Comparison of ENCODE assay signal across 8 cellular contexts in the genomic region with DNA sequence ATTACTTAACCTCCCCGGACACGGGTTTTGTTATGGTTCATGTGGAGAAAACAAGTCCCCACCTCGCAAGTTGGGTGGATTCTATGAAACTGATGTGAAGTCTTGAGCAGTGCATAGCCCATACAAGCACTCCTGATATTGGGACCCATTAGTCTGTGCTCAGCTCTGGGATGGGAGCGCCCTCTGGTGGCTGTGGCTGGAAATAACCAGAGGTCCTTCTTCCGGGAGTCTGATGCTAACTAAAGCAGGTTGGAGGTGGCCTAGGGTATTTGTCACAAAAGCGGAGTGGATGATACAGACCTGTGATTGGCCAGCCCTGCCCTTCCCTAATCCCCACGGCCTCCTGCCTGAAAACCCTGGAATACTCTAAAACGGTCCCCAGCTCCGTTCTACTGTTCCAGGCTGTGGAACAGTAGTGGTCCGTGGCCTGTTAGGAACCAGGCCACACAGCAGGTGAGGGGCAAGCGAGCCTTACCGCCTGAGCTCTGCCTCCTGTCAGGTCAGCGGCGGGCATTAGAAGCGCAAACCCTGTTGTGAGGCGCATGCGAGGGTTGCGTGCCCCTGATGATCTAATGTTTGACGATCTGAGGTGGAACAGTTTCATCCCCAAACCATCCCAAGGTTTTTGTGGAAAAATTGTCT. TPM values are rescaled to one million over a fixed set of nuclear protein-coding genes. Genes with fewer than 3 reads are reported as not detected.
DNase-seq lines count a peak whose midpoint lies in the region; ATAC-seq, FAIRE-seq and TF ChIP-seq lines count a peak whose summit lies in the region.

No MANE protein-coding gene starts in this region.

- no peaks in the 10 kb centered on the region for H3K79me2 ChIP-seq in endothelial cell of umbilical vein (ENCODE audit: control insufficient read depth, insufficient read depth, low read length)

- dilution Hi-C loops in endothelial cell of umbilical vein (cut with MboI; ENCODE audit: extremely low pct_ligation_motif_present, low sequenced_read_pairs) = no loop called here

- peaks cover 32% of the 10 kb centered on the region for H3K4me1 ChIP-seq in endothelial cell of umbilical vein (ENCODE audit: control insufficient read depth, extremely low read depth, insufficient read depth, low read length)

- FAIRE-seq in endothelial cell of umbilical vein (lab: Jason Lieb, UNC) = peak; percentile 97

- no peaks in the 10 kb centered on the region for H3K9me3 ChIP-seq in endothelial cell of umbilical vein (replicated peaks; ENCODE audit: control insufficient read depth, insufficient read depth, low read length)

- H3K27me3 ChIP-seq in HL-60 (ENCODE audit: insufficient read depth, poor library complexity, severe bottlenecking) (no peaks in the 10 kb centered on the region), endothelial cell of umbilical vein (ENCODE audit: control insufficient read depth in 2 of 2, insufficient read depth in 2 of 2, low read length in 2 of 2) (no peaks in the 10 kb centered on the region)

- no peaks in the 10 kb centered on the region for H3K9me1 ChIP-seq in endothelial cell of umbilical vein (replicated peaks; ENCODE audit: control insufficient read depth, extremely low read depth, insufficient read depth, low read length)

- POLR2A ChIA-PET in endothelial cell of umbilical vein (lab: Charles Lee) = no interaction called here

- peak; percentile 94 for TF ChIP-seq CTCF in HL-60 (IDR thresholded peaks at IDR 0.05; ENCODE audit: insufficient read depth, low read length)
- TF ChIP-seq CTCF in endothelial cell of umbilical vein (IDR thresholded peaks at IDR 0.05; ENCODE audit: extremely low read depth in 1 of 2, insufficient read depth in 1 of 2, low read depth in 1 of 2, low read length in 2 of 2) = peak; percentile 89 to 96

- H3K27ac Mint-ChIP-seq in activated CD8-positive, alpha-beta memory T cell treated with anti-CD3 and anti-CD28 coated beads, Interleukin-2, amount 10 ng/mL, durations not matched to agents 7 days and 5 days = peak overlapping the region; percentile 21

- no peak overlapping the region for H3K4me2 ChIP-seq in endothelial cell of umbilical vein (ENCODE audit: insufficient read depth, low read length)

- H3K4me3 ChIP-seq in HL-60 (replicated peaks; ENCODE audit: insufficient read depth, low read length) (no peak overlapping the region), endothelial cell of umbilical vein (replicated peaks in 1 of 3; ENCODE audit: insufficient read depth in 1 of 3, low read depth in 1 of 3, low read length in 3 of 3) (no peak overlapping the region)

- H2AFZ ChIP-seq in endothelial cell of umbilical vein (ENCODE audit: low read depth, low read length) = no peak overlapping the region

- peaks cover 12 to 20% of the 10 kb centered on the region in 2 experiments for H3K36me3 ChIP-seq in endothelial cell of umbilical vein (ENCODE audit: control insufficient read depth in 2 of 2, extremely low read depth in 1 of 2, insufficient read depth in 2 of 2, low read length in 2 of 2)

- H3K36me3 Mint-ChIP-seq in activated CD8-positive, alpha-beta memory T cell treated with anti-CD3 and anti-CD28 coated beads, Interleukin-2, amount 10 ng/mL, durations not matched to agents 7 days and 5 days = peaks cover 5% of the 10 kb centered on the region

- H3K4me3 Mint-ChIP-seq in activated CD8-positive, alpha-beta memory T cell treated with anti-CD3 and anti-CD28 coated beads, Interleukin-2, amount 10 ng/mL, durations not matched to agents 7 days and 5 days = no peak overlapping the region

- ATAC-seq in GM19438 (IDR thresholded peaks at IDR 0.05; ENCODE audit: low read depth, unreplicated experiment) = peak; percentile 84
- peak; percentile 87 for ATAC-seq in activated CD8-positive, alpha-beta memory T cell treated with anti-CD3 and anti-CD28 coated beads, Interleukin-2, amount 10 ng/mL, durations not matched to agents 7 days and 5 days

- peak; percentile 76 for DNase-seq in COLO668 (lab: John Stamatoyannopoulos, UW; ENCODE audit: unreplicated experiment)
- peak; percentile 58 to 90 for DNase-seq in HL-60 (ENCODE audit: low read depth in 1 of 2, low spot score in 1 of 2)
- peak; percentile 71 for DNase-seq in NOMO-1 treated with DMSO at 0.1 percent for 48 hours (lab: John Stamatoyannopoulos, UW; ENCODE audit: unreplicated experiment)
- peak; percentile 94 for DNase-seq in activated CD8-positive, alpha-beta memory T cell treated with anti-CD3 and anti-CD28 coated beads, Interleukin-2, amount 10 ng/mL, durations not matched to agents 7 days and 5 days
- DNase-seq in endothelial cell of umbilical vein (ENCODE audit: low read depth, low spot score) = peak; percentile 88
- DNase-seq in middle frontal gyrus (ENCODE audit: extremely low spot score, low spot score) = peak; percentile 84
- DNase-seq in stimulated activated CD8-positive, alpha-beta memory T cell treated with anti-CD3 and anti-CD28 coated beads, Interleukin-7, amount 100 ng/mL, for 24 hours (ENCODE audit: low read depth) = peak; percentile 90

- H3K4me1 Mint-ChIP-seq in activated CD8-positive, alpha-beta memory T cell treated with anti-CD3 and anti-CD28 coated beads, Interleukin-2, amount 10 ng/mL, durations not matched to agents 7 days and 5 days = peaks cover 38% of the 10 kb centered on the region

- no peak overlapping the region for H3K9ac ChIP-seq in endothelial cell of umbilical vein (replicated peaks; ENCODE audit: extremely low read depth, insufficient read depth, low read length)

- H3K27ac ChIP-seq in HL-60 (replicated peaks) (no peak overlapping the region), endothelial cell of umbilical vein (ENCODE audit: insufficient read depth, low read depth, low read length) (no peak overlapping the region)

- no TSS peak for BruUV-seq in endothelial cell of umbilical vein (replicated peaks; lab: Mats Ljungman, UMichigan)

- H3K9me3 Mint-ChIP-seq in activated CD8-positive, alpha-beta memory T cell treated with anti-CD3 and anti-CD28 coated beads, Interleukin-2, amount 10 ng/mL, durations not matched to agents 7 days and 5 days (ENCODE audit: low read depth) = no peaks in the 10 kb centered on the region

- CTCF ChIA-PET in activated CD8-positive, alpha-beta memory T cell treated with anti-CD3 and anti-CD28 coated beads, Interleukin-2, amount 10 ng/mL, durations not matched to agents 7 days and 5 days (lab: Charles Lee) = interaction anchor here (0.6 to 19.5 kb wide), 17 partner anchors 10 to 610 kb away, joined by 3 to 954 read pairs (median 8); partner anchors contain the start of genes ENDOU, RAPGEF3 and RPAP3
- CTCF ChIA-PET in endothelial cell of umbilical vein (lab: Charles Lee) = interaction anchor here (0.6 to 10.4 kb wide), 19 partner anchors 9 to 128 kb away, joined by 3 to 244 read pairs (median 5); partner anchors contain the start of gene RAPGEF3

- H4K20me1 ChIP-seq in endothelial cell of umbilical vein (replicated peaks; ENCODE audit: control insufficient read depth, extremely low read depth, insufficient read depth, low read length) = no peaks in the 10 kb centered on the region

- intact Hi-C loops in endothelial cell of umbilical vein (cut with micrococcal nuclease) = loop anchor here (1.0 kb wide), 4 partner anchors 37 to 128 kb away; no protein-coding TSS in a partner anchor

- no peaks in the 10 kb centered on the region for H3K27me3 Mint-ChIP-seq in activated CD8-positive, alpha-beta memory T cell treated with anti-CD3 and anti-CD28 coated beads, Interleukin-2, amount 10 ng/mL, durations not matched to agents 7 days and 5 days

- TF ChIP-seq POLR2A in endothelial cell of umbilical vein (IDR thresholded peaks at IDR 0.05; ENCODE audit: low read depth, low read length) = no peak

RNA-seq across cellular contexts. Expression of gene SLC48A1, which starts 6.4 kb away (rescaled TPM):
- 10 to 100 TPM; 13.9 to 18.5 TPM for total RNA-seq in activated CD8-positive, alpha-beta memory T cell treated with anti-CD3 and anti-CD28 coated beads, Interleukin-2, amount 10 ng/mL, durations not matched to agents 7 days and 5 days
- 17.9 and 20.3 TPM in 2 replicates for total RNA-seq in endothelial cell of umbilical vein
- polyA plus RNA-seq in endothelial cell of umbilical vein = 17.3 and 19.8 TPM in 2 replicates
- polyA plus RNA-seq in endothelial cell of umbilical vein (2011; cell fraction: cytosol; rRNA removed) = 13.0 and 14.1 TPM in 2 replicates
- 21.7 and 24.5 TPM in 2 replicates for polyA plus RNA-seq in endothelial cell of umbilical vein (2011; cell fraction: nucleus; rRNA removed)
- polyA plus RNA-seq in endothelial cell of umbilical vein (2012) = 14.7 and 19.3 TPM in 2 replicates
- polyA minus RNA-seq in endothelial cell of umbilical vein = 14.9 and 20.7 TPM in 2 replicates
- polyA minus RNA-seq in endothelial cell of umbilical vein (2011; cell fraction: cytosol; rRNA and poly(A)+ RNA removed) = 18.2 TPM
- 7.0 and 7.5 TPM in 2 replicates for polyA minus RNA-seq in endothelial cell of umbilical vein (2011; cell fraction: nucleus; rRNA and poly(A)+ RNA removed)

RNA-seq across cellular contexts. Expression of gene RAPGEF3, which starts 20.7 kb away (rescaled TPM):
- 1 to 10 TPM; 1.5 to 1.9 TPM for total RNA-seq in activated CD8-positive, alpha-beta memory T cell treated with anti-CD3 and anti-CD28 coated beads, Interleukin-2, amount 10 ng/mL, durations not matched to agents 7 days and 5 days
- 53.6 and 55.1 TPM in 2 replicates for total RNA-seq in endothelial cell of umbilical vein
- 30.8 and 34.5 TPM in 2 replicates for polyA plus RNA-seq in endothelial cell of umbilical vein
- polyA plus RNA-seq in endothelial cell of umbilical vein (2011; cell fraction: cytosol; rRNA removed) = 14.4 and 18.3 TPM in 2 replicates
- polyA plus RNA-seq in endothelial cell of umbilical vein (2011; cell fraction: nucleus; rRNA removed) = 171 and 207 TPM in 2 replicates
- polyA plus RNA-seq in endothelial cell of umbilical vein (2012) = 29.7 and 38.7 TPM in 2 replicates
- polyA minus RNA-seq in endothelial cell of umbilical vein = 34.0 and 42.1 TPM in 2 replicates
- polyA minus RNA-seq in endothelial cell of umbilical vein (2011; cell fraction: cytosol; rRNA and poly(A)+ RNA removed) = 3.3 TPM
- 57.3 and 65.6 TPM in 2 replicates for polyA minus RNA-seq in endothelial cell of umbilical vein (2011; cell fraction: nucleus; rRNA and poly(A)+ RNA removed)

RNA-seq across cellular contexts. Expression of gene HDAC7, which starts 40.3 kb away (rescaled TPM):
- 100 to 1,000 TPM; 226 to 284 TPM for total RNA-seq in activated CD8-positive, alpha-beta memory T cell treated with anti-CD3 and anti-CD28 coated beads, Interleukin-2, amount 10 ng/mL, durations not matched to agents 7 days and 5 days
- total RNA-seq in endothelial cell of umbilical vein = 249 and 252 TPM in 2 replicates
- polyA plus RNA-seq in endothelial cell of umbilical vein = 119 and 122 TPM in 2 replicates
- 101 and 125 TPM in 2 replicates for polyA plus RNA-seq in endothelial cell of umbilical vein (2011; cell fraction: cytosol; rRNA removed)
- polyA plus RNA-seq in endothelial cell of umbilical vein (2011; cell fraction: nucleus; rRNA removed) = 462 and 531 TPM in 2 replicates
- 105 and 119 TPM in 2 replicates for polyA plus RNA-seq in endothelial cell of umbilical vein (2012)
- polyA minus RNA-seq in endothelial cell of umbilical vein = 81.4 and 95.8 TPM in 2 replicates
- polyA minus RNA-seq in endothelial cell of umbilical vein (2011; cell fraction: cytosol; rRNA and poly(A)+ RNA removed) = 25.6 TPM
- polyA minus RNA-seq in endothelial cell of umbilical vein (2011; cell fraction: nucleus; rRNA and poly(A)+ RNA removed) = 127 and 192 TPM in 2 replicates

RNA-seq across cellular contexts. Expression of gene ENDOU, which starts 54.1 kb away (rescaled TPM):
- not detected for total RNA-seq in activated CD8-positive, alpha-beta memory T cell treated with anti-CD3 and anti-CD28 coated beads, Interleukin-2, amount 10 ng/mL, durations not matched to agents 7 days and 5 days
- total RNA-seq in endothelial cell of umbilical vein = not detected in 2 replicates
- not detected in 2 replicates for polyA plus RNA-seq in endothelial cell of umbilical vein
- 0.04 TPM in 1 of 2 replicates, not detected in the other for polyA plus RNA-seq in endothelial cell of umbilical vein (2011; cell fraction: cytosol; rRNA removed)
- 0.32 and 0.48 TPM in 2 replicates for polyA plus RNA-seq in endothelial cell of umbilical vein (2011; cell fraction: nucleus; rRNA removed)
- polyA plus RNA-seq in endothelial cell of umbilical vein (2012) = 0.07 TPM in 1 of 2 replicates, not detected in the other
- polyA minus RNA-seq in endothelial cell of umbilical vein = not detected in 2 replicates
- not detected for polyA minus RNA-seq in endothelial cell of umbilical vein (2011; cell fraction: cytosol; rRNA and poly(A)+ RNA removed)
- polyA minus RNA-seq in endothelial cell of umbilical vein (2011; cell fraction: nucleus; rRNA and poly(A)+ RNA removed) = not detected in 2 replicates

Comparison
In these comparisons a context has a peak if more than half of its experiments do, and no peak if none do; other contexts are left out.
1. RNA of gene RAPGEF3, which starts 20.7 kb away (total RNA-seq): 53.6 to 55.1 TPM in endothelial cell of umbilical vein; 1.5 to 1.9 TPM in activated CD8-positive, alpha-beta memory T cell treated with anti-CD3 and anti-CD28 coated beads, Interleukin-2, amount 10 ng/mL, durations not matched to agents 7 days and 5 days; every median in the first group is over 10 times any median in the second.
2. Peak in every context shown above with its lines, with median percentiles within 50 percentile points of each other: DNase-seq.